2 cellular contexts compared by ENCODE assay signal in the genomic region with DNA sequence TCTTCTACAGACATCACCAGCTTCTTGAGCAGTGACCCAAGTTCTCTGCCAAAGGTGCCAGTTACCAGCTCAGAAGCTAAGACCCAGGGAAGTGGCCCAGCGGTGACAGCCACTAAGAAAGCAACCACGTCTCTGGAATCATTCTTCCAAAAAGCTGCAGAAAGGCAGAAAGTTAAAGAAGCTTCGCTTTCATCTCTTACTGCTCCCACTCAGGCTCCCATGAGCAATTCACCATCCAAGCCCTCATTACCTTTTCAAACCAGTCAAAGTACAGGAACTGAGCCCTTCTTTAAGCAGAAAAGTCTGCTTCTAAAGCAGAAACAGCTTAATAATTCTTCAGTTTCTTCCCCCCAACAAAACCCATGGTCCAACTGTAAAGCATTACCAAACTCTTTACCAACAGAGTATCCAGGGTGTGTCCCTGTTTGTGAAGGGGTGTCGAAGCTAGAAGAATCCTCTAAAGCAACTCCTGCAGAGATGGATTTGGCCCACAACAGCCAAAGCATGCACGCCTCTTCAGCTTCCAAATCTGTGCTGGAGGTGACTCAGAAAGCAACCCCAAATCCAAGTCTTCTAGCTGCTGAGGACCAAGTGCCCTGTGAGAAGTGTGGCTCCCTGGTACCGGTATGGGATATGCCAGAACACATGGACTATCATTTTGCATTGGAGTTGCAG.
A peak's percentile ranks its signal among the peaks of the same experiment; 100 is the strongest.
TF ChIP-seq lines count a peak whose summit lies in the region.

No MANE protein-coding gene starts in this region.

TF ChIP-seq in IMR-90, 13 proteins besides CTCF, POLR2A, EP300 and RAD21:
- TF ChIP-seq MAFK (IDR thresholded peaks at IDR 0.05; ENCODE audit: low read depth, low read length) = no peak
- TF ChIP-seq, protein P1, sequence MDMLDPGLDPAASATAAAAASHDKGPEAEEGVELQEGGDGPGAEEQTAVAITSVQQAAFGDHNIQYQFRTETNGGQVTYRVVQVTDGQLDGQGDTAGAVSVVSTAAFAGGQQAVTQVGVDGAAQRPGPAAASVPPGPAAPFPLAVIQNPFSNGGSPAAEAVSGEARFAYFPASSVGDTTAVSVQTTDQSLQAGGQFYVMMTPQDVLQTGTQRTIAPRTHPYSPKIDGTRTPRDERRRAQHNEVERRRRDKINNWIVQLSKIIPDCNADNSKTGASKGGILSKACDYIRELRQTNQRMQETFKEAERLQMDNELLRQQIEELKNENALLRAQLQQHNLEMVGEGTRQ (IDR thresholded peaks at IDR 0.05; ENCODE audit: low read depth, low read length) = no peak

TF ChIP-seq in K562, 482 proteins besides CTCF, POLR2A, EP300 and RAD21:
- TF ChIP-seq PURB (CRISPR knock-in tag; IDR thresholded peaks at IDR 0.05; ENCODE audit: low read depth) = no peak
- TF ChIP-seq, protein P2, sequence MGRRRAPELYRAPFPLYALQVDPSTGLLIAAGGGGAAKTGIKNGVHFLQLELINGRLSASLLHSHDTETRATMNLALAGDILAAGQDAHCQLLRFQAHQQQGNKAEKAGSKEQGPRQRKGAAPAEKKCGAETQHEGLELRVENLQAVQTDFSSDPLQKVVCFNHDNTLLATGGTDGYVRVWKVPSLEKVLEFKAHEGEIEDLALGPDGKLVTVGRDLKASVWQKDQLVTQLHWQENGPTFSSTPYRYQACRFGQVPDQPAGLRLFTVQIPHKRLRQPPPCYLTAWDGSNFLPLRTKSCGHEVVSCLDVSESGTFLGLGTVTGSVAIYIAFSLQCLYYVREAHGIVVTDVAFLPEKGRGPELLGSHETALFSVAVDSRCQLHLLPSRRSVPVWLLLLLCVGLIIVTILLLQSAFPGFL (CRISPR knock-in tag; IDR thresholded peaks at IDR 0.05) = 0 out of 2 replicates have a peak, but pooled peaks have one; percentile 28
- TF ChIP-seq NFIC (IDR thresholded peaks at IDR 0.05) = no peak
- TF ChIP-seq, protein P3, sequence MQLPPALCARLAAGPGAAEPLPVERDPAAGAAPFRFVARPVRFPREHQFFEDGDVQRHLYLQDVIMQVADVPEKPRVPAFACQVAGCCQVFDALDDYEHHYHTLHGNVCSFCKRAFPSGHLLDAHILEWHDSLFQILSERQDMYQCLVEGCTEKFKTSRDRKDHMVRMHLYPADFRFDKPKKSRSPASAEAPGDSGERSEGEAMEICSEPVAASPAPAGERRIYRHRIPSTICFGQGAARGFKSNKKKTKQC (CRISPR knock-in tag; IDR thresholded peaks at IDR 0.05) = no peak
- no peak for TF ChIP-seq ATF1 (CRISPR knock-in tag; IDR thresholded peaks at IDR 0.05)
- TF ChIP-seq ATF1 (tag; IDR thresholded peaks at IDR 0.05) = no peak
- TF ChIP-seq ZNF764 (CRISPR knock-in tag; IDR thresholded peaks at IDR 0.05; ENCODE audit: low read depth) = no peak
